Comparison of ENCODE assay signal across 12 cellular contexts in genomic region chr7:108384721-108385483, GRCh38.
DNase-seq lines count a peak whose midpoint lies in the region; ATAC-seq and TF ChIP-seq lines count a peak whose summit lies in the region.
"Had no signal": no experiment of that assay in that cellular context is flagged by ENCODE, and none has a peak within 500 bp of the region (broad histone marks: within the 10 kb centered on the region; RNA-seq: fewer than 3 reads in every experiment).

No MANE protein-coding gene starts in this region.

- H3K4me3 Mint-ChIP-seq in naive B cell = no peak overlapping the region
- H3K4me3 Mint-ChIP-seq: activated T-helper 1 cell treated with anti-CD3 and anti-CD28 coated beads, Interleukin-12 subunit alpha, Interleukin-12 subunit beta, Interleukin-2, Interleukin-4 antibody, amounts not matched to agents 30 ng/mL and 10 ng/mL and 1 ng/mL, durations not matched to agents 14 hours and 24 hours and 36 hours had no signal

- CTCF ChIA-PET in OCI-LY7 (lab: Charles Lee; ENCODE audit: unreplicated experiment) = no interaction called here

- H3K4me1 ChIP-seq in OCI-LY7 (ENCODE audit: insufficient read depth, low read length, poor library complexity, severe bottlenecking) = no peaks in the 10 kb centered on the region

- H3K36me3 ChIP-seq in OCI-LY7 (ENCODE audit: insufficient read depth, low read length) = no peaks in the 10 kb centered on the region

- intact Hi-C loops in OCI-LY7 (cut with micrococcal nuclease; ENCODE audit: unreplicated experiment) = no loop called here

- H3K4me1 Mint-ChIP-seq in naive B cell = peaks cover 11 to 15% (median 12%) of the 10 kb centered on the region in 3 donors

- peak overlapping the region in 1 of 6 donors; percentile 27 for H3K27ac Mint-ChIP-seq in naive B cell
- H3K27ac Mint-ChIP-seq: activated T-helper 1 cell treated with anti-CD3 and anti-CD28 coated beads, Interleukin-12 subunit alpha, Interleukin-12 subunit beta, Interleukin-2, Interleukin-4 antibody, amounts not matched to agents 30 ng/mL and 10 ng/mL and 1 ng/mL, durations not matched to agents 14 hours and 24 hours and 36 hours had no signal

- H3K9me3 Mint-ChIP-seq in naive B cell = peaks cover 0 to 7% (median 0%) of the 10 kb centered on the region in 7 donors
- H3K9me3 Mint-ChIP-seq: activated T-helper 1 cell treated with anti-CD3 and anti-CD28 coated beads, Interleukin-12 subunit alpha, Interleukin-12 subunit beta, Interleukin-2, Interleukin-4 antibody, amounts not matched to agents 30 ng/mL and 10 ng/mL and 1 ng/mL, durations not matched to agents 14 hours and 24 hours and 36 hours had no signal

- peaks cover 8 to 36% (median 9%) of the 10 kb centered on the region in 3 donors for H3K27me3 Mint-ChIP-seq in naive B cell

- peak; percentile 69 for ATAC-seq in GM18520 (IDR thresholded peaks at IDR 0.05; ENCODE audit: unreplicated experiment)
- peak; percentile 61 for ATAC-seq in HG02759 (IDR thresholded peaks at IDR 0.05; ENCODE audit: unreplicated experiment)
- peak; percentile 64 to 75 for ATAC-seq in naive B cell (ENCODE audit: low read depth in 2 of 2)

- TF ChIP-seq CTCF in OCI-LY7 (conservative IDR thresholded peaks at IDR 0.05; ENCODE audit: low read length) = peak; percentile 71

- POLR2A ChIA-PET in OCI-LY7 (lab: Charles Lee) = no interaction called here

- no peak overlapping the region for H3K4me2 ChIP-seq in OCI-LY7 (ENCODE audit: low read length)
- H3K4me2 ChIP-seq: KMS-11 had no signal

- no peaks in the 10 kb centered on the region for H3K9me2 ChIP-seq in OCI-LY7 (ENCODE audit: insufficient read depth, low read length)

- H3K9me3 ChIP-seq in OCI-LY7 (ENCODE audit: low read length) = no peaks in the 10 kb centered on the region

- H3K36me3 Mint-ChIP-seq in naive B cell = no peaks in the 10 kb centered on the region

- no peak overlapping the region for H3K4me3 ChIP-seq in OCI-LY7 (ENCODE audit: low read depth, low read length, poor library complexity, severe bottlenecking)

- DNase-seq in OCI-LY7 (ENCODE audit: low spot score) (peak; percentile 10), naive B cell (no peak), SKM-1 (lab: John Stamatoyannopoulos, UW; ENCODE audit: unreplicated experiment) (no peak), COLO668 (lab: John Stamatoyannopoulos, UW; ENCODE audit: unreplicated experiment) (no peak), DMS153 treated with DMSO at 0.1 percent for 48 hours (lab: John Stamatoyannopoulos, UW; ENCODE audit: unreplicated experiment) (no peak), NCI-H1105 (lab: John Stamatoyannopoulos, UW) (no peak)
- DNase-seq: Right ventricle myocardium superior; stimulated activated CD4-positive, alpha-beta T cell treated with anti-CD3 and anti-CD28 coated beads, Interleukin-4, amount 100 ng/mL, for 4 hours had no signal

- no peak overlapping the region for H3K27ac ChIP-seq in OCI-LY7 (ENCODE audit: low read depth, low read length, poor library complexity, severe bottlenecking)
- H3K27ac ChIP-seq: KMS-11 had no signal

- H4K20me1 ChIP-seq in OCI-LY7 (ENCODE audit: insufficient read depth, low read length) = no peaks in the 10 kb centered on the region

- no TSS peak for BruUV-seq in OCI-LY7 (replicated peaks; lab: Mats Ljungman, UMichigan)

- no peak overlapping the region for H2AFZ ChIP-seq in OCI-LY7 (ENCODE audit: low read length)

- H3K79me2 ChIP-seq in OCI-LY7 (ENCODE audit: insufficient read depth, low read depth, low read length) = no peaks in the 10 kb centered on the region
